14 cellular contexts compared by ENCODE assay signal in genomic region chr1:201849372-201850052, GRCh38. TPM values are rescaled to one million over a fixed set of nuclear protein-coding genes. Genes with fewer than 3 reads are reported as not detected.
A peak's percentile ranks its signal among the peaks of the same experiment; 100 is the strongest.
DNase-seq lines count a peak whose midpoint lies in the region; ATAC-seq, FAIRE-seq and TF ChIP-seq lines count a peak whose summit lies in the region.
"Had no signal": no experiment of that assay in that cellular context is flagged by ENCODE, and none has a peak within 500 bp of the region (broad histone marks: within the 10 kb centered on the region; RNA-seq: fewer than 3 reads in every experiment).

No MANE protein-coding gene starts in this region.

- no peak for FAIRE-seq in HepG2 (lab: Jason Lieb, UNC)
- FAIRE-seq: GM12892 had no signal

- no peaks in the 10 kb centered on the region for H3K27me3 ChIP-seq in liver (ENCODE audit: control insufficient read depth in 4 of 4, insufficient read depth in 4 of 4, low read length in 3 of 4)
- no peaks in the 10 kb centered on the region for H3K27me3 ChIP-seq in HepG2 (ENCODE audit: control insufficient read depth in 1 of 2, insufficient read depth in 2 of 2, low read length in 2 of 2)
- no peaks in the 10 kb centered on the region for H3K27me3 ChIP-seq in endodermal cell (ENCODE audit: control insufficient read depth, insufficient read depth, low read length, poor library complexity, severe bottlenecking)

- H3K27me3 Mint-ChIP-seq in endodermal cell (ENCODE audit: insufficient read depth) (no peaks in the 10 kb centered on the region), CD14-positive monocyte (ENCODE audit: low read depth in 3 of 3) (no peaks in the 10 kb centered on the region)
- no peaks in the 10 kb centered on the region for H3K27me3 Mint-ChIP-seq in activated T-helper 2 cell treated with anti-CD3 and anti-CD28 coated beads, Interferon-gamma antibody, Interleukin-2, Interleukin-4, amounts not matched to agents 10 μg/mL and 5 μg/mL and 100 μg/mL, durations not matched to agents 14 hours and 24 hours and 36 hours (ENCODE audit: low read depth)
- H3K27me3 Mint-ChIP-seq: naive B cell had no signal

- peaks cover 50% of the 10 kb centered on the region for H3K36me3 Mint-ChIP-seq in endodermal cell (ENCODE audit: low read depth)
- peaks cover 53% of the 10 kb centered on the region for H3K36me3 Mint-ChIP-seq in activated T-helper 2 cell treated with anti-CD3 and anti-CD28 coated beads, Interferon-gamma antibody, Interleukin-2, Interleukin-4, amounts not matched to agents 10 μg/mL and 5 μg/mL and 100 μg/mL, durations not matched to agents 14 hours and 24 hours and 36 hours (ENCODE audit: low read depth)
- peaks cover 58 to 74% of the 10 kb centered on the region in 2 donors for H3K36me3 Mint-ChIP-seq in CD14-positive monocyte

- no peak for ATAC-seq in HepG2
- peak; percentile 32 for ATAC-seq in omental fat pad (ENCODE audit: low FRiP score)
- no peak for ATAC-seq in HG03342 (IDR thresholded peaks at IDR 0.05; ENCODE audit: unreplicated experiment)
- ATAC-seq in HG03175 (IDR thresholded peaks at IDR 0.05; ENCODE audit: unreplicated experiment), result no peak
- ATAC-seq: esophagus mucosa, sciatic nerve had no signal

- CTCF ChIA-PET in HepG2 (lab: Yijun Ruan, JAX; ENCODE audit: low intra/inter-chr PET ratio, low total read pairs), result no interaction called here

- TF ChIP-seq CTCF in liver (IDR thresholded peaks at IDR 0.05; ENCODE audit: low read depth, low read length, missing input control) (no peak), HepG2 (CRISPR knock-in tag; IDR thresholded peaks at IDR 0.05) (no peak), endodermal cell (conservative IDR thresholded peaks at IDR 0.05) (no peak), omental fat pad (IDR thresholded peaks at IDR 0.05) (no peak), CD14-positive monocyte (IDR thresholded peaks at IDR 0.05) (no peak)

- H3K79me2 ChIP-seq in HepG2 (ENCODE audit: insufficient read depth, low read length), result peaks cover 15% of the 10 kb centered on the region

- TF ChIP-seq POLR2A in HepG2 (IDR thresholded peaks at IDR 0.05; ENCODE audit: insufficient read depth in 1 of 2, low read depth in 2 of 2, low read length in 2 of 2), result no peak

- H4K20me1 ChIP-seq in HepG2 (ENCODE audit: insufficient read depth, low read length), result no peaks in the 10 kb centered on the region; the same call in 1 of the 2 replicates

- WGBS in liver, result 73% methylated on average over 2 of the region's 2 CpGs
- 95% methylated on average over 2 of the region's 2 CpGs for WGBS in HepG2 (ENCODE audit: low lambda C conversion rate)
- 92 to 97% methylated on average over 2 of the region's 2 CpGs for WGBS in endodermal cell (ENCODE audit: insufficient coverage in 1 of 2, insufficient read length in 1 of 2), 2 experiments

- intact Hi-C loops in HepG2 (cut with micrococcal nuclease; ENCODE audit: unreplicated experiment) (no loop called here), CD14-positive monocyte (cut with micrococcal nuclease) (no loop called here)
- intact Hi-C loops in activated T-helper 2 cell treated with anti-CD3 and anti-CD28 coated beads, Interferon-gamma antibody, Interleukin-2, Interleukin-4, amounts not matched to agents 10 μg/mL and 5 μg/mL and 100 μg/mL, durations not matched to agents 14 hours and 24 hours and 36 hours (cut with micrococcal nuclease), result no loop called here

- DNase-seq in HepG2 (ENCODE audit: low spot score) (no peak), endodermal cell (no peak), omental fat pad (ENCODE audit: low spot score) (no peak), CD14-positive monocyte (ENCODE audit: low spot score) (no peak)
- DNase-seq in activated T-helper 2 cell treated with anti-CD3 and anti-CD28 coated beads, Interferon-gamma antibody, Interleukin-2, Interleukin-4, amounts not matched to agents 10 μg/mL and 5 μg/mL and 100 μg/mL, durations not matched to agents 14 hours and 24 hours and 36 hours (ENCODE audit: low spot score), result no peak
- DNase-seq: DND-41, naive B cell, NCI-H524 had no signal

- in situ Hi-C loops in HepG2 (cut with HindIII; ENCODE audit: extremely low pct_ligation_motif_present, low pct_unique_long_range_greater_than_20kb), result no loop called here

- no peak overlapping the region for H2AFZ ChIP-seq in HepG2 (ENCODE audit: low read length)

- BruUV-seq in HepG2 (replicated peaks; lab: Mats Ljungman, UMichigan), result no TSS peak

- no peak for TF ChIP-seq EP300 in HepG2 (IDR thresholded peaks at IDR 0.05; ENCODE audit: low read depth in 2 of 2, low read length in 2 of 2)
- no peak for TF ChIP-seq EP300 in HepG2 (CRISPR knock-in tag; IDR thresholded peaks at IDR 0.05; ENCODE audit: borderline replicate concordance)

- no peak overlapping the region for H3K4me3 ChIP-seq in liver (ENCODE audit: low read depth in 1 of 3, low read length in 3 of 3)
- no peak overlapping the region for H3K4me3 ChIP-seq in HepG2 (replicated peaks in 1 of 3; ENCODE audit: insufficient read depth in 1 of 3, low read depth in 2 of 3, low read length in 3 of 3)
- no peak overlapping the region for H3K4me3 ChIP-seq in endodermal cell (ENCODE audit: low read length)

- no peak overlapping the region for H3K9ac ChIP-seq in liver (ENCODE audit: low read depth in 1 of 2, low read length in 2 of 2)
- no peak overlapping the region for H3K9ac ChIP-seq in HepG2 (ENCODE audit: insufficient read depth, low read depth, low read length)
- no peak overlapping the region for H3K9ac ChIP-seq in endodermal cell (ENCODE audit: extremely low read depth, low read length, poor library complexity, severe bottlenecking)

- H3K36me3 ChIP-seq in liver (ENCODE audit: control insufficient read depth in 4 of 4, insufficient read depth in 3 of 4, low read depth in 1 of 4, low read length in 3 of 4) (peaks cover 1 to 27% (median 20%) of the 10 kb centered on the region in 4 donors), HepG2 (replicated peaks in 1 of 2; ENCODE audit: control insufficient read depth in 1 of 2, insufficient read depth in 2 of 2, low read length in 2 of 2) (peaks cover 16 to 60% of the 10 kb centered on the region in 2 experiments), endodermal cell (ENCODE audit: control insufficient read depth, insufficient read depth, low read length) (peaks cover 67% of the 10 kb centered on the region)

- H3K4me3 Mint-ChIP-seq in endodermal cell (no peak overlapping the region), CD14-positive monocyte (no peak overlapping the region)
- H3K4me3 Mint-ChIP-seq in activated T-helper 2 cell treated with anti-CD3 and anti-CD28 coated beads, Interferon-gamma antibody, Interleukin-2, Interleukin-4, amounts not matched to agents 10 μg/mL and 5 μg/mL and 100 μg/mL, durations not matched to agents 14 hours and 24 hours and 36 hours (ENCODE audit: low read depth), result no peak overlapping the region
- H3K4me3 Mint-ChIP-seq: naive B cell had no signal

- H3K4me1 ChIP-seq in liver (ENCODE audit: control insufficient read depth in 4 of 4, insufficient read depth in 4 of 4, low read length in 3 of 4), result peaks cover 12 to 34% (median 27%) of the 10 kb centered on the region in 4 donors
- H3K4me1 ChIP-seq in HepG2 (ENCODE audit: insufficient read depth, low read length), result peaks cover 22% of the 10 kb centered on the region
- peaks cover 5% of the 10 kb centered on the region for H3K4me1 ChIP-seq in endodermal cell (ENCODE audit: control insufficient read depth, insufficient read depth, low read length)

- H3K4me1 Mint-ChIP-seq in endodermal cell (no peaks in the 10 kb centered on the region), CD14-positive monocyte (no peaks in the 10 kb centered on the region)
- peaks cover 2% of the 10 kb centered on the region for H3K4me1 Mint-ChIP-seq in activated T-helper 2 cell treated with anti-CD3 and anti-CD28 coated beads, Interferon-gamma antibody, Interleukin-2, Interleukin-4, amounts not matched to agents 10 μg/mL and 5 μg/mL and 100 μg/mL, durations not matched to agents 14 hours and 24 hours and 36 hours (ENCODE audit: low read depth)

- H3K9me3 Mint-ChIP-seq in endodermal cell (no peaks in the 10 kb centered on the region), CD14-positive monocyte (no peaks in the 10 kb centered on the region)
- no peaks in the 10 kb centered on the region for H3K9me3 Mint-ChIP-seq in activated T-helper 2 cell treated with anti-CD3 and anti-CD28 coated beads, Interferon-gamma antibody, Interleukin-2, Interleukin-4, amounts not matched to agents 10 μg/mL and 5 μg/mL and 100 μg/mL, durations not matched to agents 14 hours and 24 hours and 36 hours
- H3K9me3 Mint-ChIP-seq: naive B cell had no signal

- H3K27ac Mint-ChIP-seq in endodermal cell, result peak overlapping the region; percentile 12
- no peak overlapping the region for H3K27ac Mint-ChIP-seq in activated T-helper 2 cell treated with anti-CD3 and anti-CD28 coated beads, Interferon-gamma antibody, Interleukin-2, Interleukin-4, amounts not matched to agents 10 μg/mL and 5 μg/mL and 100 μg/mL, durations not matched to agents 14 hours and 24 hours and 36 hours
- no peak overlapping the region for H3K27ac Mint-ChIP-seq in CD14-positive monocyte

- H3K27ac ChIP-seq in liver (ENCODE audit: low read depth in 1 of 2, low read length in 2 of 2) (peak overlapping the region; percentile 22 to 39), HepG2 (ENCODE audit: extremely low read length, insufficient read depth, low read length) (no peak overlapping the region), endodermal cell (ENCODE audit: low read depth, low read length) (no peak overlapping the region)

- TF ChIP-seq RAD21 in liver (IDR thresholded peaks at IDR 0.05) (no peak), HepG2 (CRISPR knock-in tag; IDR thresholded peaks at IDR 0.05) (no peak)

- H3K9me3 ChIP-seq in liver (ENCODE audit: control insufficient read depth in 4 of 4, low read length in 3 of 4) (no peaks in the 10 kb centered on the region), HepG2 (ENCODE audit: low read length) (no peaks in the 10 kb centered on the region), endodermal cell (ENCODE audit: control insufficient read depth, low read length) (no peaks in the 10 kb centered on the region)

- POLR2A ChIA-PET in HepG2 (lab: Yijun Ruan, JAX), result no interaction called here

- H3K4me2 ChIP-seq in HepG2 (ENCODE audit: low read depth, low read length), result no peak overlapping the region

RNA-seq across cellular contexts. Expression of gene IPO9, which starts 20.6 kb away (rescaled TPM):
- total RNA-seq in liver, result 10 to 100 TPM; 13.0 to 14.1 TPM
- polyA plus RNA-seq in liver, result 10 to 100 TPM in 1 of 2 donors, 1 to 10 TPM in 1; 6.6 to 22.1 TPM
- total RNA-seq in HepG2 (2016; rRNA removed; fragmentation: Illumina TruSeq; extraction: Trizol), result 34.8 and 54.2 TPM in 2 replicates
- total RNA-seq in HepG2 (2016; cell fraction: cytosol; rRNA removed; fragmentation: Illumina TruSeq; extraction: Trizol; ENCODE audit: low read depth), result 2.7 and 3.0 TPM in 2 replicates
- total RNA-seq in HepG2 (2016; cell fraction: insoluble cytoplasmic fraction; rRNA removed; fragmentation: Illumina TruSeq; extraction: Trizol), result 33.2 and 45.5 TPM in 2 replicates
- total RNA-seq in HepG2 (2016; cell fraction: membrane; rRNA removed; fragmentation: Illumina TruSeq; extraction: Trizol), result 17.5 and 18.0 TPM in 2 replicates
- total RNA-seq in HepG2 (2016; cell fraction: nucleus; rRNA removed; fragmentation: Illumina TruSeq; extraction: Trizol), result 36.0 and 37.9 TPM in 2 replicates
- 24.6 and 31.0 TPM in 2 replicates for polyA plus RNA-seq in HepG2 (2011; rRNA removed)
- 13.7 and 14.3 TPM in 2 replicates for polyA plus RNA-seq in HepG2 (2011; cell fraction: cytosol; rRNA removed)
- 28.0 and 34.2 TPM in 2 replicates for polyA plus RNA-seq in HepG2 (2011; cell fraction: nucleus; rRNA removed)
- 19.5 and 22.2 TPM in 2 replicates for polyA plus RNA-seq in HepG2 (2012)
- 4.2 and 6.1 TPM in 2 replicates for polyA plus RNA-seq in HepG2 (2016; cell fraction: cytosol; fragmentation: Illumina TruSeq; extraction: Trizol; ENCODE audit: low read depth)
- 61.7 and 63.3 TPM in 2 replicates for polyA plus RNA-seq in HepG2 (2016; cell fraction: insoluble cytoplasmic fraction; fragmentation: Illumina TruSeq; extraction: Trizol; ENCODE audit: low read depth)
- polyA plus RNA-seq in HepG2 (2016; cell fraction: membrane; fragmentation: Illumina TruSeq; extraction: Trizol; ENCODE audit: low read depth), result 15.5 and 18.5 TPM in 2 replicates
- 63.6 and 67.7 TPM in 2 replicates for polyA plus RNA-seq in HepG2 (2016; cell fraction: nucleus; fragmentation: Illumina TruSeq; extraction: Trizol; ENCODE audit: insufficient read depth, low read depth)
- polyA minus RNA-seq in HepG2 (2011; rRNA and poly(A)+ RNA removed; ENCODE audit: low replicate concordance), result 39.2 and 117 TPM in 2 replicates
- polyA minus RNA-seq in HepG2 (2011; cell fraction: cytosol; rRNA and poly(A)+ RNA removed), result 19.0 and 19.9 TPM in 2 replicates
- polyA minus RNA-seq in HepG2 (2011; cell fraction: nucleus; rRNA and poly(A)+ RNA removed), result 25.9 and 27.0 TPM in 2 replicates
- 100 to 1,000 TPM; 108 to 133 TPM for total RNA-seq in endodermal cell
- polyA plus RNA-seq in endodermal cell (2013, experiment 1 of 2), result 89.7 TPM
- polyA plus RNA-seq in endodermal cell (2013, experiment 2 of 2), result 83.8 TPM
- 10 to 100 TPM; 13.4 to 19.7 (median 17.4) TPM for total RNA-seq in omental fat pad
- total RNA-seq in activated T-helper 2 cell treated with anti-CD3 and anti-CD28 coated beads, Interferon-gamma antibody, Interleukin-2, Interleukin-4, amounts not matched to agents 10 μg/mL and 5 μg/mL and 100 μg/mL, durations not matched to agents 14 hours and 24 hours and 36 hours, result 64.7 and 66.7 TPM in 2 replicates
- 10 to 100 TPM; 11.3 to 12.0 TPM for polyA plus RNA-seq in CD14-positive monocyte

RNA-seq across cellular contexts. Expression of gene SHISA4, which starts 39.2 kb away (rescaled TPM):
- 1 to 10 TPM in 1 of 2 donors, under 1 TPM in 1; 0.47 to 1.3 TPM for total RNA-seq in liver
- 1 to 10 TPM; 2.8 to 4.1 TPM for polyA plus RNA-seq in liver
- total RNA-seq in HepG2 (2016; rRNA removed; fragmentation: Illumina TruSeq; extraction: Trizol), result 0.24 and 0.51 TPM in 2 replicates
- 0.97 and 1.8 TPM in 2 replicates for total RNA-seq in HepG2 (2016; cell fraction: cytosol; rRNA removed; fragmentation: Illumina TruSeq; extraction: Trizol; ENCODE audit: low read depth)
- total RNA-seq in HepG2 (2016; cell fraction: insoluble cytoplasmic fraction; rRNA removed; fragmentation: Illumina TruSeq; extraction: Trizol), result 0.21 and 0.45 TPM in 2 replicates
- 0.86 and 1.4 TPM in 2 replicates for total RNA-seq in HepG2 (2016; cell fraction: membrane; rRNA removed; fragmentation: Illumina TruSeq; extraction: Trizol)
- 0.44 and 0.47 TPM in 2 replicates for total RNA-seq in HepG2 (2016; cell fraction: nucleus; rRNA removed; fragmentation: Illumina TruSeq; extraction: Trizol)
- polyA plus RNA-seq in HepG2 (2011; rRNA removed), result 1.0 and 1.1 TPM in 2 replicates
- 0.59 and 1.4 TPM in 2 replicates for polyA plus RNA-seq in HepG2 (2011; cell fraction: cytosol; rRNA removed)
- 0.83 and 1.5 TPM in 2 replicates for polyA plus RNA-seq in HepG2 (2011; cell fraction: nucleus; rRNA removed)
- polyA plus RNA-seq in HepG2 (2012), result 0.17 TPM in 1 of 2 replicates, not detected in the other
- polyA plus RNA-seq in HepG2 (2016; cell fraction: cytosol; fragmentation: Illumina TruSeq; extraction: Trizol; ENCODE audit: low read depth), result 2.6 and 3.1 TPM in 2 replicates
- 0.36 and 0.81 TPM in 2 replicates for polyA plus RNA-seq in HepG2 (2016; cell fraction: insoluble cytoplasmic fraction; fragmentation: Illumina TruSeq; extraction: Trizol; ENCODE audit: low read depth)
- polyA plus RNA-seq in HepG2 (2016; cell fraction: membrane; fragmentation: Illumina TruSeq; extraction: Trizol; ENCODE audit: low read depth), result 2.1 and 2.2 TPM in 2 replicates
- polyA plus RNA-seq in HepG2 (2016; cell fraction: nucleus; fragmentation: Illumina TruSeq; extraction: Trizol; ENCODE audit: insufficient read depth, low read depth), result 0.72 and 1.3 TPM in 2 replicates
- polyA minus RNA-seq in HepG2 (2011; rRNA and poly(A)+ RNA removed; ENCODE audit: low replicate concordance), result 1.0 and 5.4 TPM in 2 replicates
- polyA minus RNA-seq in HepG2 (2011; cell fraction: cytosol; rRNA and poly(A)+ RNA removed), result not detected in 2 replicates
- not detected in 2 replicates for polyA minus RNA-seq in HepG2 (2011; cell fraction: nucleus; rRNA and poly(A)+ RNA removed)
- 1 to 10 TPM; 5.8 to 7.3 TPM for total RNA-seq in endodermal cell
- polyA plus RNA-seq in endodermal cell (2013, experiment 1 of 2), result 12.7 TPM
- polyA plus RNA-seq in endodermal cell (2013, experiment 2 of 2), result 11.1 TPM
- total RNA-seq in omental fat pad, result 10 to 100 TPM; 11.0 to 23.3 (median 13.0) TPM
- total RNA-seq in activated T-helper 2 cell treated with anti-CD3 and anti-CD28 coated beads, Interferon-gamma antibody, Interleukin-2, Interleukin-4, amounts not matched to agents 10 μg/mL and 5 μg/mL and 100 μg/mL, durations not matched to agents 14 hours and 24 hours and 36 hours, result 0.41 and 0.48 TPM in 2 replicates
- polyA plus RNA-seq in CD14-positive monocyte, result 1 to 10 TPM; 1.5 to 2.3 TPM

Comparison
In these comparisons a context has a peak if more than half of its experiments do, and no peak if none do; other contexts are left out.
1. H3K27ac ChIP-seq: peak in liver (2 of 2); none in HepG2 (single experiment) and endodermal cell (single experiment).